In the genomic region with DNA sequence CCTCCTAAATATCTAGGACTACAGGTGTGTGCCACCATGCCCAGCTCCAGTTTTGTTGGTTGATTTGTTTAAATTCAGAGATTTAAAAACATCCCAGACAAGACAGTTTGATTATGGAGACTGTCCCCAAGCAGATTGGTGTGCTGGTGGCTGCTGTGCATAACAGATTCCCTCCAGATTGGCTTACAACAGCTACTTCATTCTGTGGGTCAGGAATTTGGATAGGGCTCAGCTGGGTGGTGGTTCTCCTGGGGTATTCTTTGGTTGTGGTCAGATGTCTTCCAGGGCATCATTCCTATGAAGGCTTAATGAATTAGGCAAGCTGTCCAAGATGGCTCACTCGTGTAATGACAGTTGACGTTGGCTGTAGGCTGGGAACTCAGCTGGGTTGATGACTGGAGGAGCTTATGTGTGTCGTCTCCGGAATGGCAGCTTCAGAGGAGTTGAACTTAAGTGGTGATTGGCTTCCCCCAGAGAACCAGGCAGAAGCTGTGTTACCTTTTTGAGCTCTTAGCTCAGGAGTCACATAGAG, we compare ENCODE assay signal across 19 cellular contexts. TPM values are rescaled to one million over a fixed set of nuclear protein-coding genes. Genes with fewer than 3 reads are reported as not detected.
A peak's percentile ranks its signal among the peaks of the same experiment; 100 is the strongest.
DNase-seq lines count a peak whose midpoint lies in the region; ATAC-seq, FAIRE-seq and TF ChIP-seq lines count a peak whose summit lies in the region.
"Had no signal": no experiment of that assay in that cellular context is flagged by ENCODE, and none has a peak within 500 bp of the region (broad histone marks: within the 10 kb centered on the region; RNA-seq: fewer than 3 reads in every experiment).

No MANE protein-coding gene starts in this region.

- no peak overlapping the region for H3K4me3 ChIP-seq in CD4-positive, CD25-positive, alpha-beta regulatory T cell (ENCODE audit: low read depth, low read length)
- no peak overlapping the region for H3K4me3 ChIP-seq in HepG2 (replicated peaks in 1 of 3; ENCODE audit: insufficient read depth in 1 of 3, low read depth in 2 of 3, low read length in 3 of 3)
- H3K4me3 ChIP-seq in psoas muscle: no peak overlapping the region

- H3K27me3 Mint-ChIP-seq in CD4-positive, CD25-positive, alpha-beta regulatory T cell: no peaks in the 10 kb centered on the region
- H3K27me3 Mint-ChIP-seq in activated T-helper 1 cell treated with anti-CD3 and anti-CD28 coated beads, Interleukin-12 subunit alpha, Interleukin-12 subunit beta, Interleukin-2, Interleukin-4 antibody, amounts not matched to agents 30 ng/mL and 10 ng/mL and 1 ng/mL, durations not matched to agents 14 hours and 24 hours and 36 hours (ENCODE audit: insufficient read depth): no peaks in the 10 kb centered on the region
- H3K27me3 Mint-ChIP-seq: IgD-negative memory B cell had no signal

- POLR2A ChIA-PET in HepG2 (lab: Yijun Ruan, JAX): interaction anchor here (1.5 to 11.3 kb wide), 4 partner anchors 12 to 392 kb away, joined by 6 to 297 read pairs (median 8); a partner anchor contains a TSS

- peaks cover 40% of the 10 kb centered on the region for H3K36me3 Mint-ChIP-seq in CD4-positive, CD25-positive, alpha-beta regulatory T cell
- H3K36me3 Mint-ChIP-seq in activated T-helper 1 cell treated with anti-CD3 and anti-CD28 coated beads, Interleukin-12 subunit alpha, Interleukin-12 subunit beta, Interleukin-2, Interleukin-4 antibody, amounts not matched to agents 30 ng/mL and 10 ng/mL and 1 ng/mL, durations not matched to agents 14 hours and 24 hours and 36 hours (ENCODE audit: low read depth): peaks cover 19% of the 10 kb centered on the region

- BruUV-seq in HepG2 (replicated peaks; lab: Mats Ljungman, UMichigan): no TSS peak

- CTCF ChIA-PET in HepG2 (lab: Yijun Ruan, JAX; ENCODE audit: low intra/inter-chr PET ratio, low total read pairs): no interaction called here

- H3K9me3 ChIP-seq in CD4-positive, CD25-positive, alpha-beta regulatory T cell (ENCODE audit: control insufficient read depth in 2 of 2, low read length in 2 of 2): no peaks in the 10 kb centered on the region
- H3K9me3 ChIP-seq in HepG2 (ENCODE audit: low read length) (no peaks in the 10 kb centered on the region), psoas muscle (no peaks in the 10 kb centered on the region)

- no peak overlapping the region for H3K9ac ChIP-seq in HepG2 (ENCODE audit: insufficient read depth, low read depth, low read length)

- H3K4me3 Mint-ChIP-seq in CD4-positive, CD25-positive, alpha-beta regulatory T cell: no peak overlapping the region
- no peak overlapping the region for H3K4me3 Mint-ChIP-seq in activated T-helper 1 cell treated with anti-CD3 and anti-CD28 coated beads, Interleukin-12 subunit alpha, Interleukin-12 subunit beta, Interleukin-2, Interleukin-4 antibody, amounts not matched to agents 30 ng/mL and 10 ng/mL and 1 ng/mL, durations not matched to agents 14 hours and 24 hours and 36 hours
- H3K4me3 Mint-ChIP-seq: H9, IgD-negative memory B cell had no signal

- no peaks in the 10 kb centered on the region for H4K20me1 ChIP-seq in HepG2 (ENCODE audit: insufficient read depth, low read length)

- H3K79me2 ChIP-seq in HepG2 (ENCODE audit: insufficient read depth, low read length): peaks cover 3% of the 10 kb centered on the region

- H3K27me3 ChIP-seq in CD4-positive, CD25-positive, alpha-beta regulatory T cell (ENCODE audit: control insufficient read depth, insufficient read depth, low read length): no peaks in the 10 kb centered on the region
- H3K27me3 ChIP-seq in HepG2 (ENCODE audit: control insufficient read depth in 1 of 2, insufficient read depth in 2 of 2, low read length in 2 of 2) (no peaks in the 10 kb centered on the region), psoas muscle (ENCODE audit: insufficient read depth in 3 of 3, low read length in 2 of 3) (no peaks in the 10 kb centered on the region)

- WGBS in HepG2 (ENCODE audit: low lambda C conversion rate): 98% methylated on average over 4 of the region's 4 CpGs
- 41 to 55% (median 45%) methylated on average over 4 of the region's 4 CpGs for WGBS in psoas muscle, 3 donors

- no peaks in the 10 kb centered on the region for H3K4me1 Mint-ChIP-seq in CD4-positive, CD25-positive, alpha-beta regulatory T cell
- H3K4me1 Mint-ChIP-seq in activated T-helper 1 cell treated with anti-CD3 and anti-CD28 coated beads, Interleukin-12 subunit alpha, Interleukin-12 subunit beta, Interleukin-2, Interleukin-4 antibody, amounts not matched to agents 30 ng/mL and 10 ng/mL and 1 ng/mL, durations not matched to agents 14 hours and 24 hours and 36 hours (ENCODE audit: low read depth): no peaks in the 10 kb centered on the region
- H3K4me1 Mint-ChIP-seq: H9, IgD-negative memory B cell had no signal

- H3K36me3 ChIP-seq in CD4-positive, CD25-positive, alpha-beta regulatory T cell (ENCODE audit: control insufficient read depth, insufficient read depth, low read length): peaks cover 48% of the 10 kb centered on the region
- H3K36me3 ChIP-seq in HepG2 (replicated peaks in 1 of 2; ENCODE audit: control insufficient read depth in 1 of 2, insufficient read depth in 2 of 2, low read length in 2 of 2) (peaks cover 7 to 14% of the 10 kb centered on the region in 2 experiments; a peak in 1 of 5 replicates), psoas muscle (ENCODE audit: insufficient read depth in 1 of 2, low read depth in 1 of 2) (peaks cover 12 to 39% of the 10 kb centered on the region in 2 donors)

- H3K27ac Mint-ChIP-seq in CD4-positive, CD25-positive, alpha-beta regulatory T cell: peak overlapping the region in 2 of 3 donors; percentile 76 to 85
- H3K27ac Mint-ChIP-seq in activated T-helper 1 cell treated with anti-CD3 and anti-CD28 coated beads, Interleukin-12 subunit alpha, Interleukin-12 subunit beta, Interleukin-2, Interleukin-4 antibody, amounts not matched to agents 30 ng/mL and 10 ng/mL and 1 ng/mL, durations not matched to agents 14 hours and 24 hours and 36 hours: peak overlapping the region; percentile 13
- H3K27ac Mint-ChIP-seq: H9 had no signal

- no peak overlapping the region for H2AFZ ChIP-seq in HepG2 (ENCODE audit: low read length)

- ATAC-seq in CD4-positive, CD25-positive, alpha-beta regulatory T cell (ENCODE audit: low read depth in 2 of 2): no peak
- ATAC-seq in HepG2 (no peak), psoas muscle (peak in 3 of 4 donors; percentile 39 to 53 (median 50)), GM18519 (IDR thresholded peaks at IDR 0.05; ENCODE audit: low FRiP score, unreplicated experiment) (no peak), HG02623 (IDR thresholded peaks at IDR 0.05; ENCODE audit: unreplicated experiment) (no peak)

- TF ChIP-seq POLR2A in HepG2 (IDR thresholded peaks at IDR 0.05; ENCODE audit: insufficient read depth in 1 of 2, low read depth in 2 of 2, low read length in 2 of 2): no peak

- no peak overlapping the region for H3K27ac ChIP-seq in CD4-positive, CD25-positive, alpha-beta regulatory T cell (ENCODE audit: insufficient read depth, low read length, poor library complexity, severe bottlenecking)
- H3K27ac ChIP-seq in HepG2 (ENCODE audit: extremely low read length, insufficient read depth, low read length) (peak overlapping the region; percentile 94), psoas muscle (peak overlapping the region; percentile 8)

- no peaks in the 10 kb centered on the region for H3K9me3 Mint-ChIP-seq in CD4-positive, CD25-positive, alpha-beta regulatory T cell
- no peaks in the 10 kb centered on the region for H3K9me3 Mint-ChIP-seq in activated T-helper 1 cell treated with anti-CD3 and anti-CD28 coated beads, Interleukin-12 subunit alpha, Interleukin-12 subunit beta, Interleukin-2, Interleukin-4 antibody, amounts not matched to agents 30 ng/mL and 10 ng/mL and 1 ng/mL, durations not matched to agents 14 hours and 24 hours and 36 hours
- H3K9me3 Mint-ChIP-seq: H9, IgD-negative memory B cell had no signal

- TF ChIP-seq RAD21 in HepG2 (CRISPR knock-in tag; IDR thresholded peaks at IDR 0.05): no peak

- TF ChIP-seq EP300 in HepG2 (IDR thresholded peaks at IDR 0.05; ENCODE audit: low read depth in 2 of 2, low read length in 2 of 2) (no peak), HepG2 (CRISPR knock-in tag; IDR thresholded peaks at IDR 0.05; ENCODE audit: borderline replicate concordance) (no peak)

- in situ Hi-C loops in HepG2 (cut with HindIII; ENCODE audit: extremely low pct_ligation_motif_present, low pct_unique_long_range_greater_than_20kb): loop anchor here (5.0 to 10.0 kb wide), 2 partner anchors 165 to 393 kb away; a partner anchor contains a TSS

- H3K4me1 ChIP-seq in CD4-positive, CD25-positive, alpha-beta regulatory T cell (ENCODE audit: control insufficient read depth, insufficient read depth, low read length, poor library complexity, severe bottlenecking): no peaks in the 10 kb centered on the region
- H3K4me1 ChIP-seq in HepG2 (ENCODE audit: insufficient read depth, low read length): peaks cover 85% of the 10 kb centered on the region
- H3K4me1 ChIP-seq in psoas muscle: peaks cover 26% of the 10 kb centered on the region

- TF ChIP-seq CTCF in HepG2 (CRISPR knock-in tag; IDR thresholded peaks at IDR 0.05) (no peak), psoas muscle (IDR thresholded peaks at IDR 0.05) (no peak)

- peak overlapping the region; percentile 21; the same call in 1 of the 2 replicates for H3K4me2 ChIP-seq in HepG2 (ENCODE audit: low read depth, low read length)

- no peak for FAIRE-seq in HepG2 (lab: Jason Lieb, UNC)
- FAIRE-seq: RCC 7860 had no signal

- intact Hi-C loops in activated T-helper 1 cell treated with anti-CD3 and anti-CD28 coated beads, Interleukin-12 subunit alpha, Interleukin-12 subunit beta, Interleukin-2, Interleukin-4 antibody, amounts not matched to agents 30 ng/mL and 10 ng/mL and 1 ng/mL, durations not matched to agents 14 hours and 24 hours and 36 hours (cut with micrococcal nuclease): no loop called here
- intact Hi-C loops in HepG2 (cut with micrococcal nuclease; ENCODE audit: unreplicated experiment) (no loop called here), psoas muscle (cut with DNase I) (loop anchor here in 1 of 2 donors (5.0 kb wide), 1 partner anchor 188 kb away; no protein-coding TSS in a partner anchor)

- no peak for DNase-seq in CD4-positive, CD25-positive, alpha-beta regulatory T cell
- no peak for DNase-seq in activated T-helper 1 cell treated with anti-CD3 and anti-CD28 coated beads, Interleukin-12 subunit alpha, Interleukin-12 subunit beta, Interleukin-2, Interleukin-4 antibody, amounts not matched to agents 30 ng/mL and 10 ng/mL and 1 ng/mL, durations not matched to agents 14 hours and 24 hours and 36 hours (ENCODE audit: low spot score)
- DNase-seq in HepG2 (ENCODE audit: low spot score): no peak
- no peak for DNase-seq in psoas muscle
- DNase-seq in NCI-H748 (lab: John Stamatoyannopoulos, UW; ENCODE audit: unreplicated experiment): no peak
- DNase-seq: DMS79 treated with DMSO at 0.1 percent for 48 hours, H9, Kasumi-1, MM.1S, NCI-H1092 treated with DMSO at 0.1 percent for 48 hours, NCI-H1694, NCI-H2107, NCI-H345, NCI-H526, Right ventricle myocardium superior had no signal

RNA-seq across cellular contexts. Expression of a gene that starts 10.6 kb away (rescaled TPM):
- 1.3 TPM for total RNA-seq in CD4-positive, CD25-positive, alpha-beta regulatory T cell
- polyA plus RNA-seq in CD4-positive, CD25-positive, alpha-beta regulatory T cell: under 1 TPM in 2 of 4 donors, not detected in 2; 0.10 to 0.15 TPM
- 0.98 and 1.8 TPM in 2 replicates for total RNA-seq in activated T-helper 1 cell treated with anti-CD3 and anti-CD28 coated beads, Interleukin-12 subunit alpha, Interleukin-12 subunit beta, Interleukin-2, Interleukin-4 antibody, amounts not matched to agents 30 ng/mL and 10 ng/mL and 1 ng/mL, durations not matched to agents 14 hours and 24 hours and 36 hours
- total RNA-seq in HepG2 (2016; rRNA removed; fragmentation: Illumina TruSeq; extraction: Trizol) (48.5 and 86.1 TPM in 2 replicates), psoas muscle (1 to 10 TPM in 1 of 4 donors, under 1 TPM in 3; 0.56 to 2.1 (median 0.60) TPM)
- 64.6 and 82.7 TPM in 2 replicates for total RNA-seq in HepG2 (2016; cell fraction: cytosol; rRNA removed; fragmentation: Illumina TruSeq; extraction: Trizol; ENCODE audit: low read depth)
- 52.1 and 76.7 TPM in 2 replicates for total RNA-seq in HepG2 (2016; cell fraction: insoluble cytoplasmic fraction; rRNA removed; fragmentation: Illumina TruSeq; extraction: Trizol)
- 71.1 and 75.3 TPM in 2 replicates for total RNA-seq in HepG2 (2016; cell fraction: membrane; rRNA removed; fragmentation: Illumina TruSeq; extraction: Trizol)
- 47.7 and 55.5 TPM in 2 replicates for total RNA-seq in HepG2 (2016; cell fraction: nucleus; rRNA removed; fragmentation: Illumina TruSeq; extraction: Trizol)
- polyA plus RNA-seq in HepG2 (2011; rRNA removed) (59.1 and 62.9 TPM in 2 replicates), psoas muscle (1 to 10 TPM in 1 of 3 donors, under 1 TPM in 2; 0.06 to 1.1 (median 0.64) TPM)
- 45.6 and 94.4 TPM in 2 replicates for polyA plus RNA-seq in HepG2 (2011; cell fraction: cytosol; rRNA removed)
- polyA plus RNA-seq in HepG2 (2011; cell fraction: nucleus; rRNA removed): 87.4 and 124 TPM in 2 replicates
- polyA plus RNA-seq in HepG2 (2012): 42.0 and 51.4 TPM in 2 replicates
- polyA plus RNA-seq in HepG2 (2016; cell fraction: cytosol; fragmentation: Illumina TruSeq; extraction: Trizol; ENCODE audit: low read depth): 125 and 134 TPM in 2 replicates
- polyA plus RNA-seq in HepG2 (2016; cell fraction: insoluble cytoplasmic fraction; fragmentation: Illumina TruSeq; extraction: Trizol; ENCODE audit: low read depth): 60.9 and 75.2 TPM in 2 replicates
- polyA plus RNA-seq in HepG2 (2016; cell fraction: membrane; fragmentation: Illumina TruSeq; extraction: Trizol; ENCODE audit: low read depth): 102 and 104 TPM in 2 replicates
- 136 and 150 TPM in 2 replicates for polyA plus RNA-seq in HepG2 (2016; cell fraction: nucleus; fragmentation: Illumina TruSeq; extraction: Trizol; ENCODE audit: insufficient read depth, low read depth)
- 5.3 and 89.5 TPM in 2 replicates for polyA minus RNA-seq in HepG2 (2011; rRNA and poly(A)+ RNA removed; ENCODE audit: low replicate concordance)
- polyA minus RNA-seq in HepG2 (2011; cell fraction: cytosol; rRNA and poly(A)+ RNA removed): 57.5 and 73.7 TPM in 2 replicates
- 27.3 and 30.6 TPM in 2 replicates for polyA minus RNA-seq in HepG2 (2011; cell fraction: nucleus; rRNA and poly(A)+ RNA removed)
- polyA plus RNA-seq: IgD-negative memory B cell had no signal

Comparison
In these comparisons a context has a peak if more than half of its experiments do, and no peak if none do; other contexts are left out.
1. ATAC-seq: peak in psoas muscle (3 of 4); none in CD4-positive, CD25-positive, alpha-beta regulatory T cell (0 of 2), HepG2 (single experiment), GM18519 (single experiment) and HG02623 (single experiment).
2. RNA of a gene that starts 10.6 kb away (total RNA-seq): 47.7 to 86.1 TPM in HepG2; 0.98 to 1.8 TPM in activated T-helper 1 cell treated with anti-CD3 and anti-CD28 coated beads, Interleukin-12 subunit alpha, Interleukin-12 subunit beta, Interleukin-2, Interleukin-4 antibody, amounts not matched to agents 30 ng/mL and 10 ng/mL and 1 ng/mL, durations not matched to agents 14 hours and 24 hours and 36 hours, 1.3 TPM in CD4-positive, CD25-positive, alpha-beta regulatory T cell (single experiment) and 0.56 to 2.1 TPM in psoas muscle; every median in the first group is over 10 times any median in the second.